20 cellular contexts compared by ENCODE assay signal in the genomic region with DNA sequence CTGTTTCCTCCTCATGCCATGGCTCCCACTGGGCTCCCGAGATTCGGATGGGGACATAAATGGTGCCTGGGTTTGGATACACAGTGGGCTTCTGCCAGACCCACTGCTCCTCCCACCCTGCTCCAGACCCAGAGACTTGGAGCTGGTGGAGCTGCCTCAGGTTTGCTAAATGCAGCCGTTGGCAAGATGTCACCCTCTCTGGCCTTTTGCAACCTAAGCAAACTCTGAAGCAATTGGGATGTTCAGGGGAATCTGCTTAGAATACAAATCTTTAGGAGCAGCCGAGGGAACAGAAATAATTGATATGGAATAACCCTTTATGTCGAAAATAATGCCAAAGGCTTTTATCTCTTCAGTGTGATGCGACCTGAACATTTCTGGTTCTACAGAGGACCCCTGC. TPM values are rescaled to one million over a fixed set of nuclear protein-coding genes. Genes with fewer than 3 reads are reported as not detected.
DNase-seq lines count a peak whose midpoint lies in the region; ATAC-seq and TF ChIP-seq lines count a peak whose summit lies in the region.
"Had no signal": no experiment of that assay in that cellular context is flagged by ENCODE, and none has a peak within 500 bp of the region (broad histone marks: within the 10 kb centered on the region; RNA-seq: fewer than 3 reads in every experiment).

No MANE protein-coding gene starts in this region.

- WGBS in esophagus squamous epithelium, 2 donors = 77 to 94% methylated on average over 6 of the region's 6 CpGs
- WGBS in trophoblast cell (ENCODE audit: extremely low coverage, insufficient coverage, insufficient read length) = no CpG with 5 or more reads among the region's 6 CpGs

- H3K36me3 ChIP-seq in ACC112 (ENCODE audit: insufficient read depth, low read length) (peaks cover 27% of the 10 kb centered on the region), RWPE2 (ENCODE audit: low read depth) (no peaks in the 10 kb centered on the region), esophagus squamous epithelium (no peaks in the 10 kb centered on the region), trophoblast cell (ENCODE audit: control insufficient read depth in 1 of 2, insufficient read depth in 2 of 2, low read length in 2 of 2) (peaks cover 4 to 12% of the 10 kb centered on the region in 2 experiments)

- peak overlapping the region; percentile 4 for H2BK12ac ChIP-seq in trophoblast cell (ENCODE audit: low read length)

- H3K27ac ChIP-seq in ACC112 (ENCODE audit: low read depth, low read length) (peak overlapping the region; percentile 96), RWPE2 (ENCODE audit: poor library complexity, severe bottlenecking) (peak overlapping the region; percentile 77), esophagus squamous epithelium (peak overlapping the region in 3 of 4 donors; percentile 8 to 59 (median 13)), trophoblast cell (ENCODE audit: low read depth, low read length) (no peak overlapping the region)
- H3K27ac ChIP-seq: HL-60, PC-9 had no signal

- H2BK120ac ChIP-seq in trophoblast cell (ENCODE audit: insufficient read depth, low read length, poor library complexity) = peak overlapping the region; percentile 79

- H3K4me2 ChIP-seq in trophoblast cell (ENCODE audit: low read length) = no peak overlapping the region
- H3K4me2 ChIP-seq: PC-9, SK-N-SH had no signal

- H3K9ac ChIP-seq in trophoblast cell (ENCODE audit: low read length) = no peak overlapping the region
- H3K9ac ChIP-seq: SK-N-SH had no signal

- H2BK5ac ChIP-seq in trophoblast cell (ENCODE audit: low read depth, low read length, poor library complexity) = no peak overlapping the region

- no peak for TF ChIP-seq POLR2A in esophagus squamous epithelium (IDR thresholded peaks at IDR 0.05)

- H2AFZ ChIP-seq in ACC112 (ENCODE audit: low read length, unreplicated experiment) = no peak overlapping the region
- H2AFZ ChIP-seq in trophoblast cell (ENCODE audit: insufficient read depth, low read length, poor library complexity) = no peak overlapping the region
- H2AFZ ChIP-seq: PC-9 had no signal

- H3K4ac ChIP-seq in trophoblast cell (ENCODE audit: low read depth, low read length) = peak overlapping the region; percentile 53

- H3K79me2 ChIP-seq in ACC112 (ENCODE audit: control insufficient read depth, insufficient read depth, low read length, unreplicated experiment) = peaks cover 34% of the 10 kb centered on the region
- H3K79me2 ChIP-seq in trophoblast cell (ENCODE audit: control insufficient read depth, insufficient read depth, low read length, poor library complexity) = peaks cover 3% of the 10 kb centered on the region

- H3K27me3 ChIP-seq in ACC112 (ENCODE audit: insufficient read depth, low read length) = no peaks in the 10 kb centered on the region
- no peaks in the 10 kb centered on the region for H3K27me3 ChIP-seq in RWPE2 (ENCODE audit: insufficient read depth, poor library complexity, severe bottlenecking)
- H3K27me3 ChIP-seq in esophagus squamous epithelium = no peaks in the 10 kb centered on the region
- no peaks in the 10 kb centered on the region for H3K27me3 ChIP-seq in trophoblast cell (ENCODE audit: insufficient read depth, low read length)

- no peak overlapping the region for H3K14ac ChIP-seq in trophoblast cell (ENCODE audit: low read length)

- H4K8ac ChIP-seq in trophoblast cell (ENCODE audit: low read depth, low read length) = no peak overlapping the region

- H3K18ac ChIP-seq in trophoblast cell (ENCODE audit: low read length) = peak overlapping the region; percentile 54

- H3K9me3 ChIP-seq in RWPE2 (ENCODE audit: severe bottlenecking) (peaks cover 4% of the 10 kb centered on the region), esophagus squamous epithelium (no peaks in the 10 kb centered on the region), trophoblast cell (ENCODE audit: insufficient read depth, low read depth, low read length) (no peaks in the 10 kb centered on the region)
- H3K9me3 ChIP-seq: SK-N-SH had no signal

- peaks cover 18% of the 10 kb centered on the region for H3K79me1 ChIP-seq in trophoblast cell (ENCODE audit: low read length)

- H4K91ac ChIP-seq in trophoblast cell (ENCODE audit: low read depth, low read length) = no peak overlapping the region

- DNase-seq in RWPE2 (ENCODE audit: low spot score) (no peak), esophagus squamous epithelium (lab: John Stamatoyannopoulos, UW) (no peak), trophoblast cell (no peak), NCI-H226 (no peak), HT-29 (ENCODE audit: low spot score) (no peak)
- DNase-seq: DMS153, NCI-H1417 treated with DMSO at 0.1 percent for 48 hours, NCI-H1930, NCI-H2171, NCI-H510A, NCI-H82, SK-N-SH had no signal

- intact Hi-C loops in esophagus squamous epithelium (cut with DNase I) = no loop called here

- no peak overlapping the region for H4K12ac ChIP-seq in trophoblast cell (ENCODE audit: low read depth, low read length)

- H2AK5ac ChIP-seq in trophoblast cell (ENCODE audit: low read length) = no peak overlapping the region

- H3K4me1 ChIP-seq in ACC112 (ENCODE audit: control insufficient read depth, insufficient read depth, low read length, unreplicated experiment) (peaks cover 61% of the 10 kb centered on the region), RWPE2 (ENCODE audit: insufficient read depth, poor library complexity, severe bottlenecking) (peaks cover 47% of the 10 kb centered on the region), esophagus squamous epithelium (peaks cover 23 to 56% (median 49%) of the 10 kb centered on the region in 3 donors), trophoblast cell (ENCODE audit: control insufficient read depth in 1 of 2, insufficient read depth in 2 of 2, low read length in 2 of 2) (peaks cover 28 to 32% of the 10 kb centered on the region in 2 experiments)

- ATAC-seq in RWPE2 (ENCODE audit: low read depth) = no peak
- no peak for ATAC-seq in HG02610 (IDR thresholded peaks at IDR 0.05; ENCODE audit: unreplicated experiment)
- ATAC-seq: K562, Right ventricle myocardium inferior had no signal

- no peak for TF ChIP-seq CTCF in RWPE2 (IDR thresholded peaks at IDR 0.05; ENCODE audit: poor library complexity, severe bottlenecking)
- TF ChIP-seq CTCF in esophagus squamous epithelium (IDR thresholded peaks at IDR 0.05) = no peak

- H3K23ac ChIP-seq in trophoblast cell (ENCODE audit: low read length) = no peak overlapping the region

- no peak overlapping the region for H3K4me3 ChIP-seq in ACC112 (ENCODE audit: low read depth, low read length)
- H3K4me3 ChIP-seq in RWPE2 (ENCODE audit: severe bottlenecking) = no peak overlapping the region
- no peak overlapping the region for H3K4me3 ChIP-seq in esophagus squamous epithelium
- no peak overlapping the region for H3K4me3 ChIP-seq in trophoblast cell (ENCODE audit: low read depth, low read length)
- H3K4me3 ChIP-seq: K562, PC-9 had no signal

RNA-seq across cellular contexts. Expression of a gene that starts 33.4 kb away (rescaled TPM):
- total RNA-seq in esophagus squamous epithelium = 10 to 100 TPM in 2 of 4 donors, 1 to 10 TPM in 2; 3.4 to 29.2 (median 12.6) TPM
- 24.6 and 25.1 TPM in 2 replicates for polyA plus RNA-seq in trophoblast cell (2013)
- total RNA-seq in HT-29 (2014; rRNA removed; shearing (Covaris generic)) = under 0.01 and 0.34 TPM in 2 replicates
- total RNA-seq: A673 had no signal
- polyA plus RNA-seq: CD14-positive monocyte, K562 had no signal
